Comparison of ENCODE assay signal across 11 cellular contexts in genomic region chr12:27899151-27899661, GRCh38.
DNase-seq lines count a peak whose midpoint lies in the region; ATAC-seq, FAIRE-seq and TF ChIP-seq lines count a peak whose summit lies in the region.
"Had no signal": no experiment of that assay in that cellular context is flagged by ENCODE, and none has a peak within 500 bp of the region (broad histone marks: within the 10 kb centered on the region; RNA-seq: fewer than 3 reads in every experiment).

No MANE protein-coding gene starts in this region.

- TF ChIP-seq CTCF in cardiac muscle cell (IDR thresholded peaks at IDR 0.05; ENCODE audit: low read depth, low read length) (no peak), SU-DHL-6 (IDR thresholded peaks at IDR 0.05; ENCODE audit: insufficient read depth, low read length, poor library complexity, severe bottlenecking) (no peak), gastrocnemius medialis (IDR thresholded peaks at IDR 0.05 in 4 of 5, conservative IDR thresholded peaks at IDR 0.05 in 1 of 5) (no peak)

- intact Hi-C loops in cardiac septum (cut with DNase I): no loop called here
- intact Hi-C loops in gastrocnemius medialis (cut with DNase I; ENCODE audit: low total_unique reads): no loop called here

- peak overlapping the region; percentile 17 for H3K4me2 ChIP-seq in SU-DHL-6 (ENCODE audit: low read depth, low read length, poor library complexity, severe bottlenecking)

- no peaks in the 10 kb centered on the region for H3K9me2 ChIP-seq in SU-DHL-6 (replicated peaks; ENCODE audit: insufficient read depth, low read length)

- no peak overlapping the region for H3K4me3 ChIP-seq in cardiac muscle cell
- no peak overlapping the region for H3K4me3 ChIP-seq in SU-DHL-6 (ENCODE audit: insufficient read depth, low read length, poor library complexity, severe bottlenecking)
- no peak overlapping the region for H3K4me3 ChIP-seq in gastrocnemius medialis
- H3K4me3 ChIP-seq: body of pancreas had no signal

- no peak overlapping the region for H3K27ac ChIP-seq in cardiac muscle cell
- H3K27ac ChIP-seq in SU-DHL-6 (ENCODE audit: low read depth, low read length): peak overlapping the region; percentile 87
- H3K27ac ChIP-seq in gastrocnemius medialis: no peak overlapping the region
- H3K27ac ChIP-seq: body of pancreas had no signal

- no peaks in the 10 kb centered on the region for H3K9me3 ChIP-seq in cardiac muscle cell (ENCODE audit: low read depth)
- no peaks in the 10 kb centered on the region for H3K9me3 ChIP-seq in SU-DHL-6 (ENCODE audit: insufficient read depth, low read length)
- no peaks in the 10 kb centered on the region for H3K9me3 ChIP-seq in gastrocnemius medialis
- H3K9me3 ChIP-seq: body of pancreas had no signal

- FAIRE-seq in urothelium cell line (lab: Jason Lieb, UNC): no peak

- peaks cover 3% of the 10 kb centered on the region; the same call in 1 of the 2 replicates for H3K79me2 ChIP-seq in SU-DHL-6 (ENCODE audit: insufficient read depth, low read length)

- no peaks in the 10 kb centered on the region for H3K4me1 ChIP-seq in cardiac muscle cell (ENCODE audit: low read depth)
- H3K4me1 ChIP-seq in gastrocnemius medialis: no peaks in the 10 kb centered on the region
- H3K4me1 ChIP-seq: body of pancreas had no signal

- no peak for ATAC-seq in gastrocnemius medialis
- ATAC-seq: body of pancreas had no signal

- no peak overlapping the region for H2AFZ ChIP-seq in SU-DHL-6 (ENCODE audit: low read depth, low read length, severe bottlenecking)

- H3K9ac ChIP-seq in SU-DHL-6 (ENCODE audit: low read length): peak overlapping the region; percentile 30; the same call in 1 of the 2 replicates

- H3K36me3 ChIP-seq in cardiac muscle cell: no peaks in the 10 kb centered on the region
- H3K36me3 ChIP-seq in SU-DHL-6 (ENCODE audit: low read length): no peaks in the 10 kb centered on the region
- H3K36me3 ChIP-seq in gastrocnemius medialis: no peaks in the 10 kb centered on the region

- H3F3A ChIP-seq in SU-DHL-6 (ENCODE audit: insufficient read depth): peaks cover 26% of the 10 kb centered on the region

- DNase-seq in cardiac muscle cell (ENCODE audit: low read depth in 1 of 2, low spot score in 1 of 2) (peak; percentile 3 to 97), cardiac septum (ENCODE audit: low spot score) (no peak), glomerular visceral epithelial cell (ENCODE audit: extremely low spot score) (peak; percentile 60), urothelium cell line (ENCODE audit: low spot score) (peak; percentile 31), DMS53 (lab: John Stamatoyannopoulos, UW) (no peak), T-helper 1 cell (no peak), gastrocnemius medialis (no peak)
- DNase-seq: body of pancreas; CD4-positive, alpha-beta memory T cell; NCI-H1092 treated with DMSO at 0.1 percent for 48 hours had no signal

- no peaks in the 10 kb centered on the region for H4K20me1 ChIP-seq in SU-DHL-6 (ENCODE audit: low read depth, low read length)

- TF ChIP-seq POLR2A in gastrocnemius medialis (IDR thresholded peaks at IDR 0.05): no peak

- in situ Hi-C loops in gastrocnemius medialis (cut with MboI; ENCODE audit: low sequenced_read_pairs in 4 of 4): no loop called here

- H3K27me3 ChIP-seq in cardiac muscle cell (no peaks in the 10 kb centered on the region), SU-DHL-6 (ENCODE audit: low read length) (no peaks in the 10 kb centered on the region), gastrocnemius medialis (no peaks in the 10 kb centered on the region)
- H3K27me3 ChIP-seq: body of pancreas had no signal

Comparison
In these comparisons a context has a peak if more than half of its experiments do, and no peak if none do; other contexts are left out.
1. DNase-seq: peak in cardiac muscle cell (2 of 2), glomerular visceral epithelial cell (single experiment) and urothelium cell line (single experiment); none in cardiac septum (single experiment), DMS53 (single experiment), T-helper 1 cell (0 of 5) and gastrocnemius medialis (0 of 2).